8 cellular contexts compared by ENCODE assay signal in genomic region chr20:1465470-1466210, GRCh38. TPM values are rescaled to one million over a fixed set of nuclear protein-coding genes. Genes with fewer than 3 reads are reported as not detected.
DNase-seq lines count a peak whose midpoint lies in the region; ATAC-seq lines count a peak whose summit lies in the region.

No MANE protein-coding gene starts in this region.

- H3K9ac ChIP-seq in rectal smooth muscle tissue (ENCODE audit: low read length): peak overlapping the region; percentile 43

- ATAC-seq in HG02973 (IDR thresholded peaks at IDR 0.05; ENCODE audit: unreplicated experiment): no peak

- H3K4me3 ChIP-seq in GM08714 (ENCODE audit: low read length) (peak overlapping the region; percentile 78), SJSA1 (peak overlapping the region; percentile 98), rectal smooth muscle tissue (ENCODE audit: low read length) (peak overlapping the region; percentile 83)

- H3K36me3 ChIP-seq in SJSA1: peaks cover 53% of the 10 kb centered on the region
- peaks cover 6% of the 10 kb centered on the region for H3K36me3 ChIP-seq in rectal smooth muscle tissue (ENCODE audit: control insufficient read depth, insufficient read depth, low read length)

- H3K4me1 ChIP-seq in SJSA1 (replicated peaks) (peaks cover 20% of the 10 kb centered on the region), rectal smooth muscle tissue (ENCODE audit: control insufficient read depth, insufficient read depth, low read length) (peaks cover 11% of the 10 kb centered on the region)

- peak overlapping the region; percentile 86 for H3K27ac ChIP-seq in SJSA1
- peak overlapping the region; percentile 80 for H3K27ac ChIP-seq in rectal smooth muscle tissue (ENCODE audit: low read depth, low read length)

- DNase-seq in SJSA1 (ENCODE audit: low read depth in 1 of 2, low spot score in 2 of 2) (no peak), fibroblast of peridontal ligament (ENCODE audit: extremely low read depth) (peak; percentile 15), NOMO-1 treated with DMSO at 0.1 percent for 48 hours (lab: John Stamatoyannopoulos, UW; ENCODE audit: unreplicated experiment) (no peak)
- no peak for DNase-seq in activated CD4-positive, alpha-beta T cell treated with anti-CD3 and anti-CD28 coated beads for 48 hours
- no peak for DNase-seq in NK-92 treated with Interleukin-12 subunit alpha and Interleukin-12 subunit beta, amount 100 ng/mL, for 24 hours (lab: John Stamatoyannopoulos, UW)

- H3K27me3 ChIP-seq in SJSA1 (replicated peaks) (no peaks in the 10 kb centered on the region), rectal smooth muscle tissue (ENCODE audit: control insufficient read depth, insufficient read depth, low read length) (no peaks in the 10 kb centered on the region)

- H3K9me3 ChIP-seq in SJSA1 (replicated peaks): peaks cover 3% of the 10 kb centered on the region; the same call in 1 of the 2 replicates

RNA-seq across cellular contexts. Expression of gene NSFL1C, which starts 1.0 kb away (rescaled TPM):
- total RNA-seq in SJSA1 (2014; rRNA removed; shearing (Covaris generic)): 42.6 and 57.3 TPM in 2 replicates

RNA-seq across cellular contexts. Expression of gene SIRPB2, which starts 25.6 kb away (rescaled TPM):
- total RNA-seq in SJSA1 (2014; rRNA removed; shearing (Covaris generic)): not detected in 2 replicates
